ENCODE assay signal across 17 cellular contexts in the genomic region with DNA sequence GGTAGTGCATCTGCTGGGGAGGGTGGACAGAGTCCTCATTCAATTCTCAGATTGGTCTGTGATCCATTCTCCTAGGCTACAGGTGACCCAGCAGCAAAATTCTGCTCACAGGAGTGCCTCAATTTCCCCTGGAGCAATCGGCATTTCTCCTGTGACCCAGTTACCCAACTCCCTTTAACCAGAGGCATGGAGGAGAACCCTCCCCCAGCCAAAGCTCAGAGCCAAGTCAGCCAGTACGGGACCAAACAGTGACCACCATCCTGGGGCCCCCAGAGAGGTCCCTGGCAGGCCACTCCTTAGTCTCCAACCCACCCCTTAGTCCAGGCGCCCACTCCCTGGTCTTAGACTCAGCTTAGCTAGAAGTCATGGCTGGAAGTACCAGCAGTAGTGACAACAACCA.
DNase-seq lines count a peak whose midpoint lies in the region; TF ChIP-seq lines count a peak whose summit lies in the region.
"Had no signal": no experiment of that assay in that cellular context is flagged by ENCODE, and none has a peak within 500 bp of the region (broad histone marks: within the 10 kb centered on the region; RNA-seq: fewer than 3 reads in every experiment).

No MANE protein-coding gene starts in this region.

- no peak for TF ChIP-seq EP300 in esophagus muscularis mucosa (IDR thresholded peaks at IDR 0.05)

- no peaks in the 10 kb centered on the region for H3K9me3 ChIP-seq in esophagus muscularis mucosa
- H3K9me3 ChIP-seq in vagina = no peaks in the 10 kb centered on the region
- H3K9me3 ChIP-seq: A549 had no signal

- no peaks in the 10 kb centered on the region for H3K4me1 ChIP-seq in esophagus muscularis mucosa
- H3K4me1 ChIP-seq in vagina = no peaks in the 10 kb centered on the region
- H3K4me1 ChIP-seq: A549 had no signal

- no peak overlapping the region for H3K27ac ChIP-seq in esophagus muscularis mucosa (replicated peaks in 1 of 4)
- H3K27ac ChIP-seq in vagina = no peak overlapping the region
- H3K27ac ChIP-seq: A549; BLaER1 treated with 17β-estradiol and CSF1 and Interleukin-3, amounts not matched to agents 10 nM and 100 nM; C4-2B had no signal

- H3K27me3 ChIP-seq in esophagus muscularis mucosa (no peaks in the 10 kb centered on the region), vagina (no peaks in the 10 kb centered on the region)
- H3K27me3 ChIP-seq: BLaER1 treated with 17β-estradiol and CSF1 and Interleukin-3, amounts not matched to agents 10 nM and 100 nM had no signal

- DNase-seq in HFFc6 (no peak), esophagus muscularis mucosa (ENCODE audit: extremely low spot score) (peak; percentile 60), vagina (ENCODE audit: extremely low spot score in 2 of 2) (peak; percentile 60 to 92), SIG-M5 treated with dmso at 0.1 percent for 504 hours (lab: John Stamatoyannopoulos, UW; ENCODE audit: unreplicated experiment) (no peak), NCI-H2196 (lab: John Stamatoyannopoulos, UW; ENCODE audit: unreplicated experiment) (no peak), anterior cingulate cortex (lab: John Stamatoyannopoulos, UW) (no peak)
- DNase-seq: AML-193; Caco-2; Calu3; CD4-positive, alpha-beta T cell; CD8-positive, alpha-beta T cell; DMS79 treated with DMSO at 0.1 percent for 48 hours; GF-D8 had no signal

- H3K4me3 Mint-ChIP-seq in HFFc6 = no peak overlapping the region
- H3K4me3 Mint-ChIP-seq: B cell; CD4-positive, alpha-beta T cell; CD8-positive, alpha-beta T cell had no signal

- TF ChIP-seq POLR2A in esophagus muscularis mucosa (IDR thresholded peaks at IDR 0.05; ENCODE audit: low read depth) (no peak), vagina (IDR thresholded peaks at IDR 0.05) (no peak)

- H3K36me3 ChIP-seq in esophagus muscularis mucosa (peaks cover 0 to 3% (median 0%) of the 10 kb centered on the region in 4 donors), vagina (no peaks in the 10 kb centered on the region)

- intact Hi-C loops in esophagus muscularis mucosa (cut with DNase I) = no loop called here
- intact Hi-C loops in vagina (cut with DNase I) = no loop called here

- peaks cover 25% of the 10 kb centered on the region for H3K36me3 Mint-ChIP-seq in HFFc6 (ENCODE audit: low read depth)

- no peak for TF ChIP-seq CTCF in HFFc6 (IDR thresholded peaks at IDR 0.05)
- TF ChIP-seq CTCF in esophagus muscularis mucosa (IDR thresholded peaks at IDR 0.05) = no peak
- no peak for TF ChIP-seq CTCF in vagina (IDR thresholded peaks at IDR 0.05)

- H3K9me3 Mint-ChIP-seq in HFFc6 = peaks cover 4% of the 10 kb centered on the region; the same call in 1 of the 2 replicates
- H3K9me3 Mint-ChIP-seq: CD4-positive, alpha-beta T cell; CD8-positive, alpha-beta T cell had no signal

- peak overlapping the region; percentile 16; the same call in 1 of the 2 replicates for H3K27ac Mint-ChIP-seq in HFFc6
- H3K27ac Mint-ChIP-seq: B cell; CD4-positive, alpha-beta T cell; CD8-positive, alpha-beta T cell had no signal

- H3K4me3 ChIP-seq in esophagus muscularis mucosa (no peak overlapping the region), vagina (no peak overlapping the region)
- H3K4me3 ChIP-seq: A549; BLaER1 treated with 17β-estradiol and CSF1 and Interleukin-3, amounts not matched to agents 10 nM and 100 nM had no signal

- WGBS in esophagus muscularis mucosa = 86% methylated on average over 2 of the region's 3 CpGs

- H3K4me1 Mint-ChIP-seq in HFFc6 (ENCODE audit: low read depth) = peaks cover 67% of the 10 kb centered on the region
- H3K4me1 Mint-ChIP-seq: B cell had no signal

- H3K27me3 Mint-ChIP-seq in HFFc6 (ENCODE audit: insufficient read depth) = peaks cover 2% of the 10 kb centered on the region
- H3K27me3 Mint-ChIP-seq: B cell; CD4-positive, alpha-beta T cell had no signal

Comparison
In these comparisons a context has a peak if more than half of its experiments do, and no peak if none do; other contexts are left out.
1. DNase-seq: peak in esophagus muscularis mucosa (single experiment) and vagina (2 of 2); none in HFFc6 (single experiment), SIG-M5 treated with dmso at 0.1 percent for 504 hours (single experiment), NCI-H2196 (single experiment) and anterior cingulate cortex (0 of 58).